21 cellular contexts compared by ENCODE assay signal in genomic region chr3:177212278-177212610, GRCh38. TPM values are rescaled to one million over a fixed set of nuclear protein-coding genes. Genes with fewer than 3 reads are reported as not detected.
DNase-seq lines count a peak whose midpoint lies in the region; ATAC-seq, FAIRE-seq and TF ChIP-seq lines count a peak whose summit lies in the region.
"Had no signal": no experiment of that assay in that cellular context is flagged by ENCODE, and none has a peak within 500 bp of the region (broad histone marks: within the 10 kb centered on the region; RNA-seq: fewer than 3 reads in every experiment).

No MANE protein-coding gene starts in this region.

- no peak overlapping the region for H2AFZ ChIP-seq in IMR-90 (replicated peaks; ENCODE audit: low read length, poor library complexity)
- no peak overlapping the region for H2AFZ ChIP-seq in GM23248

- no peak overlapping the region for H4K91ac ChIP-seq in IMR-90 (ENCODE audit: insufficient read depth, low read depth, low read length)

- no peaks in the 10 kb centered on the region for H3K9me3 Mint-ChIP-seq in activated naive CD4-positive, alpha-beta T cell treated with anti-CD3 and anti-CD28 coated beads, Interleukin-2, amount 50 U/mL, for 72 hours
- H3K9me3 Mint-ChIP-seq: activated T-helper 1 cell treated with anti-CD3 and anti-CD28 coated beads, Interleukin-12 subunit alpha, Interleukin-12 subunit beta, Interleukin-2, Interleukin-4 antibody, amounts not matched to agents 30 ng/mL and 10 ng/mL and 1 ng/mL, durations not matched to agents 14 hours and 24 hours and 36 hours; HFFc6; T-cell had no signal

- H2BK5ac ChIP-seq in IMR-90 (ENCODE audit: low read depth, low read length, poor library complexity, severe bottlenecking) = no peak overlapping the region

- no peaks in the 10 kb centered on the region for H3K4me1 ChIP-seq in IMR-90 (ENCODE audit: control insufficient read depth, insufficient read depth, low read length)
- peaks cover 6 to 8% of the 10 kb centered on the region in 2 donors for H3K4me1 ChIP-seq in small intestine (ENCODE audit: control insufficient read depth in 2 of 2, insufficient read depth in 1 of 2, low read depth in 1 of 2, low read length in 1 of 2)
- H3K4me1 ChIP-seq in GM23248 (ENCODE audit: insufficient read depth) = no peaks in the 10 kb centered on the region
- H3K4me1 ChIP-seq: adrenal gland, sigmoid colon, uterus had no signal

- no peak for DNase-seq in activated naive CD4-positive, alpha-beta T cell treated with anti-CD3 and anti-CD28 coated beads, Interleukin-2, amount 50 U/mL, for 72 hours (ENCODE audit: low spot score in 2 of 2)
- no peak for DNase-seq in activated naive CD4-positive, alpha-beta T cell treated with anti-CD3 and anti-CD28 coated beads, Interleukin-2, amount 50 U/mL, for 16 hours
- DNase-seq in IMR-90 = no peak
- DNase-seq in small intestine = no peak
- DNase-seq in GM23248 = no peak
- DNase-seq in epidermal melanocyte (ENCODE audit: insufficient read length, low spot score) = no peak
- no peak for DNase-seq in DMS79 treated with DMSO at 0.1 percent for 48 hours (lab: John Stamatoyannopoulos, UW)
- DNase-seq: activated CD4-positive, alpha-beta T cell treated with anti-CD3 and anti-CD28 coated beads, Interleukin-2, amount 50 U/mL, for 48 hours; adrenal gland; dorsolateral prefrontal cortex; HFFc6; Kasumi-1; NCI-H446 treated with DMSO at 0.1 percent for 48 hours; ovary; sigmoid colon; uterus had no signal

- H3K27ac ChIP-seq in IMR-90 (ENCODE audit: insufficient read depth, low read length) (no peak overlapping the region), small intestine (ENCODE audit: low read depth in 1 of 2, low read length in 1 of 2) (peak overlapping the region; percentile 83 to 84), GM23248 (no peak overlapping the region)
- H3K27ac ChIP-seq: adrenal gland, cardiac muscle cell, ovary, sigmoid colon, uterus had no signal

- H3K14ac ChIP-seq in IMR-90 (replicated peaks; ENCODE audit: low read depth, low read length) = 0 out of 2 replicates have a peak overlapping the region, but pooled peaks have one; percentile 51

- H4K8ac ChIP-seq in IMR-90 (ENCODE audit: low read depth in 2 of 2, low read length in 2 of 2) = no peak overlapping the region

- no peaks in the 10 kb centered on the region for H3F3A ChIP-seq in GM23248 (ENCODE audit: insufficient read depth)

- H3K9ac ChIP-seq in IMR-90 (ENCODE audit: low read depth, low read length) = no peak overlapping the region
- H3K9ac ChIP-seq in GM23248 = no peak overlapping the region

- CTCF ChIA-PET in IMR-90 (lab: Yijun Ruan, JAX) = no interaction called here

- no peak overlapping the region for H3K18ac ChIP-seq in IMR-90 (ENCODE audit: low read depth, low read length)

- no peak overlapping the region for H2BK20ac ChIP-seq in IMR-90 (ENCODE audit: low read depth, low read length)

- H3K9me3 ChIP-seq in IMR-90 (ENCODE audit: control insufficient read depth, insufficient read depth, low read length) = no peaks in the 10 kb centered on the region
- H3K9me3 ChIP-seq in small intestine (ENCODE audit: control insufficient read depth, low read depth) = no peaks in the 10 kb centered on the region
- H3K9me3 ChIP-seq in GM23248 (ENCODE audit: low read depth) = no peaks in the 10 kb centered on the region
- H3K9me3 ChIP-seq: adrenal gland, ovary, sigmoid colon, uterus had no signal

- intact Hi-C loops in IMR-90 (cut with micrococcal nuclease) = loop anchor here (5.0 kb wide), 1 partner anchor 1000 kb away; no protein-coding TSS in a partner anchor

- no peak overlapping the region for H2AK9ac ChIP-seq in IMR-90 (replicated peaks; ENCODE audit: low read depth, low read length, poor library complexity)

- no peaks in the 10 kb centered on the region for H3K9me2 ChIP-seq in GM23248 (ENCODE audit: insufficient read depth)

- H2AK5ac ChIP-seq in IMR-90 (ENCODE audit: low read depth, low read length) = no peak overlapping the region

- no peak for TF ChIP-seq RAD21 in IMR-90 (IDR thresholded peaks at IDR 0.05; ENCODE audit: low read length)

- POLR2A ChIA-PET in IMR-90 (lab: Charles Lee; ENCODE audit: unreplicated experiment) = no interaction called here

- peak; percentile 24 for ATAC-seq in activated naive CD4-positive, alpha-beta T cell treated with anti-CD3 and anti-CD28 coated beads, Interleukin-2, amount 50 U/mL, for 72 hours
- ATAC-seq in IMR-90 (ENCODE audit: low read depth) (no peak), esophagus mucosa (peak; percentile 20)
- ATAC-seq: Right ventricle myocardium inferior had no signal

- H3K36me3 Mint-ChIP-seq in activated naive CD4-positive, alpha-beta T cell treated with anti-CD3 and anti-CD28 coated beads, Interleukin-2, amount 50 U/mL, for 72 hours = no peaks in the 10 kb centered on the region
- H3K36me3 Mint-ChIP-seq: T-cell had no signal

- no TSS peak for BruUV-seq in IMR-90 (replicated peaks; lab: Mats Ljungman, UMichigan)

- FAIRE-seq in small intestine (lab: Jason Lieb, UNC) = no peak

- no peak overlapping the region for H3K4me2 ChIP-seq in IMR-90 (ENCODE audit: low read depth, low read length)
- no peak overlapping the region for H3K4me2 ChIP-seq in GM23248 (ENCODE audit: unreplicated experiment)

- H4K20me1 ChIP-seq in IMR-90 (ENCODE audit: insufficient read depth, low read length) = no peaks in the 10 kb centered on the region
- no peaks in the 10 kb centered on the region for H4K20me1 ChIP-seq in GM23248 (ENCODE audit: insufficient read depth)

- H3K9me1 ChIP-seq in IMR-90 (ENCODE audit: insufficient read depth, low read length) = no peaks in the 10 kb centered on the region

- H3K4ac ChIP-seq in IMR-90 (ENCODE audit: low read depth, low read length) = no peak overlapping the region

- in situ Hi-C loops in IMR-90 (cut with MboI; ENCODE audit: low sequenced_read_pairs) = no loop called here
- in situ Hi-C loops in GM23248 (cut with MboI) = no loop called here

- no peaks in the 10 kb centered on the region for H3K36me3 ChIP-seq in IMR-90 (ENCODE audit: control insufficient read depth, insufficient read depth, low read length)
- H3K36me3 ChIP-seq in small intestine (ENCODE audit: control insufficient read depth in 2 of 2, insufficient read depth in 2 of 2, low read length in 2 of 2) = no peaks in the 10 kb centered on the region
- no peaks in the 10 kb centered on the region for H3K36me3 ChIP-seq in GM23248 (ENCODE audit: low read depth)
- H3K36me3 ChIP-seq: adrenal gland, cardiac muscle cell, ovary, sigmoid colon, uterus had no signal

- no peak for TF ChIP-seq POLR2A in IMR-90 (IDR thresholded peaks at IDR 0.05; ENCODE audit: low read depth, low read length)

- H3K79me1 ChIP-seq in IMR-90 (ENCODE audit: low read depth in 1 of 2, low read length in 2 of 2) = no peaks in the 10 kb centered on the region

- no peaks in the 10 kb centered on the region for H3K79me2 ChIP-seq in GM23248 (ENCODE audit: insufficient read depth)

- dilution Hi-C loops in IMR-90 (cut with HindIII; ENCODE audit: low sequenced_read_pairs, unreplicated experiment) = no loop called here

- no peak for TF ChIP-seq CTCF in IMR-90 (conservative IDR thresholded peaks at IDR 0.05; ENCODE audit: low read depth, low read length)

- no peaks in the 10 kb centered on the region for H3K27me3 ChIP-seq in IMR-90 (ENCODE audit: control insufficient read depth, insufficient read depth, low read length)
- H3K27me3 ChIP-seq in small intestine (ENCODE audit: control insufficient read depth in 2 of 2, insufficient read depth in 2 of 2, low read length in 2 of 2) = no peaks in the 10 kb centered on the region
- no peaks in the 10 kb centered on the region for H3K27me3 ChIP-seq in GM23248 (replicated peaks; ENCODE audit: insufficient read depth)
- H3K27me3 ChIP-seq: adrenal gland, cardiac muscle cell, dorsolateral prefrontal cortex, ovary, sigmoid colon, uterus had no signal

- H3K4me3 ChIP-seq in IMR-90 (ENCODE audit: insufficient read depth, low read depth, low read length) = no peak overlapping the region
- no peak overlapping the region for H3K4me3 ChIP-seq in small intestine (ENCODE audit: low read depth in 1 of 2, low read length in 2 of 2)
- H3K4me3 ChIP-seq in GM23248 = no peak overlapping the region
- H3K4me3 ChIP-seq: adrenal gland, cardiac muscle cell, dorsolateral prefrontal cortex, ovary, sigmoid colon, uterus had no signal

- H4K5ac ChIP-seq in IMR-90 (ENCODE audit: low read depth, low read length) = no peak overlapping the region

- no peak overlapping the region for H2BK120ac ChIP-seq in IMR-90 (ENCODE audit: low read depth, low read length)

- H2BK15ac ChIP-seq in IMR-90 (ENCODE audit: low read depth, low read length) = no peak overlapping the region

- no peak overlapping the region for H3K27ac Mint-ChIP-seq in activated naive CD4-positive, alpha-beta T cell treated with anti-CD3 and anti-CD28 coated beads, Interleukin-2, amount 50 U/mL, for 72 hours
- H3K27ac Mint-ChIP-seq: activated T-helper 1 cell treated with anti-CD3 and anti-CD28 coated beads, Interleukin-12 subunit alpha, Interleukin-12 subunit beta, Interleukin-2, Interleukin-4 antibody, amounts not matched to agents 30 ng/mL and 10 ng/mL and 1 ng/mL, durations not matched to agents 14 hours and 24 hours and 36 hours; HFFc6 had no signal

- H3K56ac ChIP-seq in IMR-90 (ENCODE audit: extremely low read depth, insufficient read depth, low read length) = no peak overlapping the region

- H3K23ac ChIP-seq in IMR-90 (ENCODE audit: low read depth, low read length) = no peak overlapping the region

TF ChIP-seq in IMR-90, 13 proteins besides CTCF, POLR2A, EP300 and RAD21 (continues in another document):
- TF ChIP-seq SMC3 (IDR thresholded peaks at IDR 0.05; ENCODE audit: low read depth, low read length) (no peak), CEBPB (IDR thresholded peaks at IDR 0.05; ENCODE audit: low read depth, low read length) (no peak), RFX5 (IDR thresholded peaks at IDR 0.05; ENCODE audit: low read depth, low read length) (no peak), BHLHE40 (IDR thresholded peaks at IDR 0.05; ENCODE audit: low read depth, low read length) (no peak), MAZ (IDR thresholded peaks at IDR 0.05; ENCODE audit: borderline replicate concordance, low read depth, low read length) (no peak)

RNA-seq across cellular contexts. Expression of gene TBL1XR1, which starts 15.0 kb away (rescaled TPM):
- 100 to 1,000 TPM; 130 to 184 TPM for total RNA-seq in activated naive CD4-positive, alpha-beta T cell treated with anti-CD3 and anti-CD28 coated beads, Interleukin-2, amount 50 U/mL, for 72 hours
- total RNA-seq in IMR-90 (2012; rRNA removed) (170 and 181 TPM in 2 replicates), esophagus mucosa (123 TPM)
- polyA plus RNA-seq in IMR-90 (2012; rRNA removed) (25.2 and 29.3 TPM in 2 replicates), small intestine (10 to 100 TPM; 13.8 to 34.4 (median 21.0) TPM), GM23248 (2016; fragmentation: Nextera tagmentation; extraction: Ambion mirVana) (41.6 and 44.7 TPM in 2 replicates)
- polyA plus RNA-seq in IMR-90 (2012; cell fraction: cytosol; rRNA removed) = 6.6 and 8.7 TPM in 2 replicates
- 7.5 and 56.1 TPM in 2 replicates for polyA plus RNA-seq in IMR-90 (2012; cell fraction: nucleus; rRNA removed; ENCODE audit: low replicate concordance)
- 62.3 and 87.2 TPM in 2 replicates for total RNA-seq in GM23248 (2014; rRNA removed; shearing (Covaris generic))

Comparison
In these comparisons a context has a peak if more than half of its experiments do, and no peak if none do; other contexts are left out.
1. H3K27ac ChIP-seq: peak in small intestine (2 of 2); none in IMR-90 (single experiment) and GM23248 (single experiment).